1 cellular context compared by ENCODE assay signal in the genomic region with DNA sequence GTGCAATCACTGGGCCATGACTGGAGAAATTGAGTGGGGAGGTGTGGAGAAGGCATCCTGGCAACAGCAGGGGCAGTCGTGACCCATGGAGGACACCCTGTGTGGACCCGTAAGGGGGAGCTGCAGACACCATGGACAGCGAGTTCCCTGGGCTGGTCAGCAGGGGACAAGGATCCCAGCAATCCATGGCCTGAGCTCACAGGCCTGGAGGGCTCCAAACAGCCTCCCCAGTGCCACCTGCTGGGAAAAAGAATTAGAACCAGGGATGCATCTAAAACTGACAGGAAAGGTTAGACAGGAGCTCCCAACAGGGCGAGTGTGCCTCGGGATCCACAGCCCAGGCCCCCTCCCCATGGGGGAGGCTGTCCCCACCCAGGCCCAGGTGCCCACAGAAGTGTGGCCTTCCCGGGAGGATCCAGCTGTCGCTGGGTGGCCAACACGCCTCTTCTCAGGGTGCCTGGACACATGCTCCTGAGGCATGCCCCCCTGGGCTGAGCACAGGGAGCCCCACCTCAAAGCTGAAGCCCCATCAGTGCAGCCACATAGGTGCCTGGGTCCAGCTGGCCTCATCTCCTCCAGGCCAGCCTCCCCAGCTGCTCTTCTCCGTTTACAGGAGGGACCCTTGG.
TF ChIP-seq lines count a peak whose summit lies in the region.

No MANE protein-coding gene starts in this region.

TF ChIP-seq in HepG2, 621 proteins besides CTCF, POLR2A, EP300 and RAD21 (continued from another document and continues in another):
- TF ChIP-seq, protein P1, sequence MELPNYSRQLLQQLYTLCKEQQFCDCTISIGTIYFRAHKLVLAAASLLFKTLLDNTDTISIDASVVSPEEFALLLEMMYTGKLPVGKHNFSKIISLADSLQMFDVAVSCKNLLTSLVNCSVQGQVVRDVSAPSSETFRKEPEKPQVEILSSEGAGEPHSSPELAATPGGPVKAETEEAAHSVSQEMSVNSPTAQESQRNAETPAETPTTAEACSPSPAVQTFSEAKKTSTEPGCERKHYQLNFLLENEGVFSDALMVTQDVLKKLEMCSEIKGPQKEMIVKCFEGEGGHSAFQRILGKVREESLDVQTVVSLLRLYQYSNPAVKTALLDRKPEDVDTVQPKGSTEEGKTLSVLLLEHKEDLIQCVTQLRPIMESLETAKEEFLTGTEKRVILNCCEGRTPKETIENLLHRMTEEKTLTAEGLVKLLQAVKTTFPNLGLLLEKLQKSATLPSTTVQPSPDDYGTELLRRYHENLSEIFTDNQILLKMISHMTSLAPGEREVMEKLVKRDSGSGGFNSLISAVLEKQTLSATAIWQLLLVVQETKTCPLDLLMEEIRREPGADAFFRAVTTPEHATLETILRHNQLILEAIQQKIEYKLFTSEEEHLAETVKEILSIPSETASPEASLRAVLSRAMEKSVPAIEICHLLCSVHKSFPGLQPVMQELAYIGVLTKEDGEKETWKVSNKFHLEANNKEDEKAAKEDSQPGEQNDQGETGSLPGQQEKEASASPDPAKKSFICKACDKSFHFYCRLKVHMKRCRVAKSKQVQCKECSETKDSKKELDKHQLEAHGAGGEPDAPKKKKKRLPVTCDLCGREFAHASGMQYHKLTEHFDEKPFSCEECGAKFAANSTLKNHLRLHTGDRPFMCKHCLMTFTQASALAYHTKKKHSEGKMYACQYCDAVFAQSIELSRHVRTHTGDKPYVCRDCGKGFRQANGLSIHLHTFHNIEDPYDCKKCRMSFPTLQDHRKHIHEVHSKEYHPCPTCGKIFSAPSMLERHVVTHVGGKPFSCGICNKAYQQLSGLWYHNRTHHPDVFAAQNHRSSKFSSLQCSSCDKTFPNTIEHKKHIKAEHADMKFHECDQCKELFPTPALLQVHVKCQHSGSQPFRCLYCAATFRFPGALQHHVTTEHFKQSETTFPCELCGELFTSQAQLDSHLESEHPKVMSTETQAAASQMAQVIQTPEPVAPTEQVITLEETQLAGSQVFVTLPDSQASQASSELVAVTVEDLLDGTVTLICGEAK (IDR thresholded peaks at IDR 0.05), result no peak
- TF ChIP-seq, protein P1 (CRISPR knock-in tag; IDR thresholded peaks at IDR 0.05), result no peak
- TF ChIP-seq ZNF333 (CRISPR knock-in tag; IDR thresholded peaks at IDR 0.05; ENCODE audit: borderline replicate concordance) (no peak), KAT8 (CRISPR knock-in tag; IDR thresholded peaks at IDR 0.05) (peak; percentile 43; the same call in 1 of the 2 replicates), ZNF331 (CRISPR knock-in tag; IDR thresholded peaks at IDR 0.05) (peak; percentile 70; the same call in 1 of the 2 replicates), BORCS8-MEF2B (CRISPR knock-in tag; IDR thresholded peaks at IDR 0.05) (peak; percentile 59; the same call in 1 of the 2 replicates), ZSCAN30 (CRISPR knock-in tag; IDR thresholded peaks at IDR 0.05) (no peak), ZNF589 (CRISPR knock-in tag; conservative IDR thresholded peaks at IDR 0.05) (no peak), GATA4 (IDR thresholded peaks at IDR 0.05; ENCODE audit: borderline replicate concordance, low read depth) (no peak), AGO1 (IDR thresholded peaks at IDR 0.05; ENCODE audit: low read depth, low read length, poor library complexity, severe bottlenecking) (no peak), ZNF232 (CRISPR knock-in tag; IDR thresholded peaks at IDR 0.05; ENCODE audit: borderline replicate concordance) (peak; percentile 68; the same call in 1 of the 2 replicates), KDM2A (CRISPR knock-in tag; IDR thresholded peaks at IDR 0.05; ENCODE audit: borderline replicate concordance, low read depth) (peak; percentile 76), NFE2 (CRISPR knock-in tag; IDR thresholded peaks at IDR 0.05) (no peak), HNF4A (CRISPR knock-in tag; IDR thresholded peaks at IDR 0.05) (peak; percentile 54), GABPB1 (CRISPR knock-in tag; IDR thresholded peaks at IDR 0.05) (peak; percentile 24; the same call in 1 of the 2 replicates), MEIS2 (CRISPR knock-in tag; IDR thresholded peaks at IDR 0.05) (peak; percentile 68; the same call in 1 of the 2 replicates), ZNF788 (CRISPR knock-in tag; IDR thresholded peaks at IDR 0.05; ENCODE audit: borderline replicate concordance) (peak; percentile 38; the same call in 1 of the 2 replicates), MED1 (CRISPR knock-in tag; IDR thresholded peaks at IDR 0.05) (peak; percentile 23; the same call in 1 of the 2 replicates), RFXANK (CRISPR knock-in tag; IDR thresholded peaks at IDR 0.05) (0 out of 2 replicates have a peak, but pooled peaks have one; percentile 40)
- TF ChIP-seq, protein P2, sequence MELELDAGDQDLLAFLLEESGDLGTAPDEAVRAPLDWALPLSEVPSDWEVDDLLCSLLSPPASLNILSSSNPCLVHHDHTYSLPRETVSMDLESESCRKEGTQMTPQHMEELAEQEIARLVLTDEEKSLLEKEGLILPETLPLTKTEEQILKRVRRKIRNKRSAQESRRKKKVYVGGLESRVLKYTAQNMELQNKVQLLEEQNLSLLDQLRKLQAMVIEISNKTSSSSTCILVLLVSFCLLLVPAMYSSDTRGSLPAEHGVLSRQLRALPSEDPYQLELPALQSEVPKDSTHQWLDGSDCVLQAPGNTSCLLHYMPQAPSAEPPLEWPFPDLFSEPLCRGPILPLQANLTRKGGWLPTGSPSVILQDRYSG (CRISPR knock-in tag; IDR thresholded peaks at IDR 0.05), result 0 out of 2 replicates have a peak, but pooled peaks have one; percentile 50
- TF ChIP-seq, protein P3, sequence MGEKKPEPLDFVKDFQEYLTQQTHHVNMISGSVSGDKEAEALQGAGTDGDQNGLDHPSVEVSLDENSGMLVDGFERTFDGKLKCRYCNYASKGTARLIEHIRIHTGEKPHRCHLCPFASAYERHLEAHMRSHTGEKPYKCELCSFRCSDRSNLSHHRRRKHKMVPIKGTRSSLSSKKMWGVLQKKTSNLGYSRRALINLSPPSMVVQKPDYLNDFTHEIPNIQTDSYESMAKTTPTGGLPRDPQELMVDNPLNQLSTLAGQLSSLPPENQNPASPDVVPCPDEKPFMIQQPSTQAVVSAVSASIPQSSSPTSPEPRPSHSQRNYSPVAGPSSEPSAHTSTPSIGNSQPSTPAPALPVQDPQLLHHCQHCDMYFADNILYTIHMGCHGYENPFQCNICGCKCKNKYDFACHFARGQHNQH (CRISPR knock-in tag; IDR thresholded peaks at IDR 0.05), result 0 out of 2 replicates have a peak, but pooled peaks have one; percentile 36
- TF ChIP-seq, protein P4, sequence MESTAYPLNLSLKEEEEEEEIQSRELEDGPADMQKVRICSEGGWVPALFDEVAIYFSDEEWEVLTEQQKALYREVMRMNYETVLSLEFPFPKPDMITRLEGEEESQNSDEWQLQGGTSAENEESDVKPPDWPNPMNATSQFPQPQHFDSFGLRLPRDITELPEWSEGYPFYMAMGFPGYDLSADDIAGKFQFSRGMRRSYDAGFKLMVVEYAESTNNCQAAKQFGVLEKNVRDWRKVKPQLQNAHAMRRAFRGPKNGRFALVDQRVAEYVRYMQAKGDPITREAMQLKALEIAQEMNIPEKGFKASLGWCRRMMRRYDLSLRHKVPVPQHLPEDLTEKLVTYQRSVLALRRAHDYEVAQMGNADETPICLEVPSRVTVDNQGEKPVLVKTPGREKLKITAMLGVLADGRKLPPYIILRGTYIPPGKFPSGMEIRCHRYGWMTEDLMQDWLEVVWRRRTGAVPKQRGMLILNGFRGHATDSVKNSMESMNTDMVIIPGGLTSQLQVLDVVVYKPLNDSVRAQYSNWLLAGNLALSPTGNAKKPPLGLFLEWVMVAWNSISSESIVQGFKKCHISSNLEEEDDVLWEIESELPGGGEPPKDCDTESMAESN (CRISPR knock-in tag; conservative IDR thresholded peaks at IDR 0.05), result no peak
- TF ChIP-seq, protein P5, sequence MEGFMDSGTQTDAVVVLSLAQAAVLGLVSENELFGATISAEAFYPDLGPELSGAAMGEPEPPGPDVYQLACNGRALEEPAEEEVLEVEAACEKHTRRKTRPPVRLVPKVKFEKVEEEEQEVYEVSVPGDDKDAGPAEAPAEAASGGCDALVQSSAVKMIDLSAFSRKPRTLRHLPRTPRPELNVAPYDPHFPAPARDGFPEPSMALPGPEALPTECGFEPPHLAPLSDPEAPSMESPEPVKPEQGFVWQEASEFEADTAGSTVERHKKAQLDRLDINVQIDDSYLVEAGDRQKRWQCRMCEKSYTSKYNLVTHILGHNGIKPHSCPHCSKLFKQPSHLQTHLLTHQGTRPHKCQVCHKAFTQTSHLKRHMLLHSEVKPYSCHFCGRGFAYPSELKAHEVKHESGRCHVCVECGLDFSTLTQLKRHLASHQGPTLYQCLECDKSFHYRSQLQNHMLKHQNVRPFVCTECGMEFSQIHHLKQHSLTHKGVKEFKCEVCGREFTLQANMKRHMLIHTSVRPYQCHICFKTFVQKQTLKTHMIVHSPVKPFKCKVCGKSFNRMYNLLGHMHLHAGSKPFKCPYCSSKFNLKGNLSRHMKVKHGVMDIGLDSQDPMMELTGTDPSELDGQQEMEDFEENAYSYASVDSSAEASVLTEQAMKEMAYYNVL (CRISPR knock-in tag; IDR thresholded peaks at IDR 0.05; ENCODE audit: borderline replicate concordance), result no peak
- TF ChIP-seq, protein P6, sequence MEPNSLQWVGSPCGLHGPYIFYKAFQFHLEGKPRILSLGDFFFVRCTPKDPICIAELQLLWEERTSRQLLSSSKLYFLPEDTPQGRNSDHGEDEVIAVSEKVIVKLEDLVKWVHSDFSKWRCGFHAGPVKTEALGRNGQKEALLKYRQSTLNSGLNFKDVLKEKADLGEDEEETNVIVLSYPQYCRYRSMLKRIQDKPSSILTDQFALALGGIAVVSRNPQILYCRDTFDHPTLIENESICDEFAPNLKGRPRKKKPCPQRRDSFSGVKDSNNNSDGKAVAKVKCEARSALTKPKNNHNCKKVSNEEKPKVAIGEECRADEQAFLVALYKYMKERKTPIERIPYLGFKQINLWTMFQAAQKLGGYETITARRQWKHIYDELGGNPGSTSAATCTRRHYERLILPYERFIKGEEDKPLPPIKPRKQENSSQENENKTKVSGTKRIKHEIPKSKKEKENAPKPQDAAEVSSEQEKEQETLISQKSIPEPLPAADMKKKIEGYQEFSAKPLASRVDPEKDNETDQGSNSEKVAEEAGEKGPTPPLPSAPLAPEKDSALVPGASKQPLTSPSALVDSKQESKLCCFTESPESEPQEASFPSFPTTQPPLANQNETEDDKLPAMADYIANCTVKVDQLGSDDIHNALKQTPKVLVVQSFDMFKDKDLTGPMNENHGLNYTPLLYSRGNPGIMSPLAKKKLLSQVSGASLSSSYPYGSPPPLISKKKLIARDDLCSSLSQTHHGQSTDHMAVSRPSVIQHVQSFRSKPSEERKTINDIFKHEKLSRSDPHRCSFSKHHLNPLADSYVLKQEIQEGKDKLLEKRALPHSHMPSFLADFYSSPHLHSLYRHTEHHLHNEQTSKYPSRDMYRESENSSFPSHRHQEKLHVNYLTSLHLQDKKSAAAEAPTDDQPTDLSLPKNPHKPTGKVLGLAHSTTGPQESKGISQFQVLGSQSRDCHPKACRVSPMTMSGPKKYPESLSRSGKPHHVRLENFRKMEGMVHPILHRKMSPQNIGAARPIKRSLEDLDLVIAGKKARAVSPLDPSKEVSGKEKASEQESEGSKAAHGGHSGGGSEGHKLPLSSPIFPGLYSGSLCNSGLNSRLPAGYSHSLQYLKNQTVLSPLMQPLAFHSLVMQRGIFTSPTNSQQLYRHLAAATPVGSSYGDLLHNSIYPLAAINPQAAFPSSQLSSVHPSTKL (CRISPR knock-in tag; IDR thresholded peaks at IDR 0.05), result 0 out of 2 replicates have a peak, but pooled peaks have one; percentile 23
- TF ChIP-seq, protein P7, sequence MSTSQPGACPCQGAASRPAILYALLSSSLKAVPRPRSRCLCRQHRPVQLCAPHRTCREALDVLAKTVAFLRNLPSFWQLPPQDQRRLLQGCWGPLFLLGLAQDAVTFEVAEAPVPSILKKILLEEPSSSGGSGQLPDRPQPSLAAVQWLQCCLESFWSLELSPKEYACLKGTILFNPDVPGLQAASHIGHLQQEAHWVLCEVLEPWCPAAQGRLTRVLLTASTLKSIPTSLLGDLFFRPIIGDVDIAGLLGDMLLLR (CRISPR knock-in tag; IDR thresholded peaks at IDR 0.05), result 0 out of 2 replicates have a peak, but pooled peaks have one; percentile 8
- TF ChIP-seq, protein P8, sequence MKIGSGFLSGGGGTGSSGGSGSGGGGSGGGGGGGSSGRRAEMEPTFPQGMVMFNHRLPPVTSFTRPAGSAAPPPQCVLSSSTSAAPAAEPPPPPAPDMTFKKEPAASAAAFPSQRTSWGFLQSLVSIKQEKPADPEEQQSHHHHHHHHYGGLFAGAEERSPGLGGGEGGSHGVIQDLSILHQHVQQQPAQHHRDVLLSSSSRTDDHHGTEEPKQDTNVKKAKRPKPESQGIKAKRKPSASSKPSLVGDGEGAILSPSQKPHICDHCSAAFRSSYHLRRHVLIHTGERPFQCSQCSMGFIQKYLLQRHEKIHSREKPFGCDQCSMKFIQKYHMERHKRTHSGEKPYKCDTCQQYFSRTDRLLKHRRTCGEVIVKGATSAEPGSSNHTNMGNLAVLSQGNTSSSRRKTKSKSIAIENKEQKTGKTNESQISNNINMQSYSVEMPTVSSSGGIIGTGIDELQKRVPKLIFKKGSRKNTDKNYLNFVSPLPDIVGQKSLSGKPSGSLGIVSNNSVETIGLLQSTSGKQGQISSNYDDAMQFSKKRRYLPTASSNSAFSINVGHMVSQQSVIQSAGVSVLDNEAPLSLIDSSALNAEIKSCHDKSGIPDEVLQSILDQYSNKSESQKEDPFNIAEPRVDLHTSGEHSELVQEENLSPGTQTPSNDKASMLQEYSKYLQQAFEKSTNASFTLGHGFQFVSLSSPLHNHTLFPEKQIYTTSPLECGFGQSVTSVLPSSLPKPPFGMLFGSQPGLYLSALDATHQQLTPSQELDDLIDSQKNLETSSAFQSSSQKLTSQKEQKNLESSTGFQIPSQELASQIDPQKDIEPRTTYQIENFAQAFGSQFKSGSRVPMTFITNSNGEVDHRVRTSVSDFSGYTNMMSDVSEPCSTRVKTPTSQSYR (CRISPR knock-in tag; IDR thresholded peaks at IDR 0.05; ENCODE audit: borderline replicate concordance), result peak; percentile 18; the same call in 1 of the 2 replicates
